13 cellular contexts compared by ENCODE assay signal in genomic region chr2:69980408-69980807, GRCh38.
"Had no signal": no experiment of that assay in that cellular context is flagged by ENCODE, and none has a peak within 500 bp of the region (broad histone marks: within the 10 kb centered on the region; RNA-seq: fewer than 3 reads in every experiment).

No MANE protein-coding gene starts in this region.

- DNase-seq: activated CD4-positive, alpha-beta memory T cell treated with anti-CD3 and anti-CD28 coated beads for 36 hours; activated CD4-positive, alpha-beta T cell treated with anti-CD3 and anti-CD28 coated beads for 1 hour; activated naive CD8-positive, alpha-beta T cell treated with anti-CD3 and anti-CD28 coated beads, Interleukin-2, amount 10 ng/mL, durations not matched to agents 7 days and 5 days; effector CD8-positive, alpha-beta T cell; foreskin keratinocyte; ovary; stimulated activated CD4-positive, alpha-beta T cell treated with anti-CD3 and anti-CD28 coated beads, Interleukin-15, amount 100 ng/mL, for 24 hours; stimulated activated CD4-positive, alpha-beta T cell treated with anti-CD3 and anti-CD28 coated beads, Interleukin-4, amount 100 ng/mL, for 4 hours; stimulated activated naive CD8-positive, alpha-beta T cell treated with anti-CD3 and anti-CD28 coated beads, Interleukin-15, amount 100 ng/mL, for 72 hours; SW 1271 had no signal

- H3K4me3 Mint-ChIP-seq: activated CD4-positive, alpha-beta memory T cell treated with anti-CD3 and anti-CD28 coated beads for 36 hours; activated naive CD8-positive, alpha-beta T cell treated with anti-CD3 and anti-CD28 coated beads, Interleukin-2, amount 10 ng/mL, durations not matched to agents 7 days and 5 days; memory B cell; stimulated activated naive CD8-positive, alpha-beta T cell treated with anti-CD3 and anti-CD28 coated beads, Interleukin-15, amount 100 ng/mL, for 72 hours had no signal

- H3K4me3 ChIP-seq: coronary artery, ovary, thoracic aorta had no signal

- H3K27me3 Mint-ChIP-seq: activated CD4-positive, alpha-beta memory T cell treated with anti-CD3 and anti-CD28 coated beads for 36 hours; activated naive CD8-positive, alpha-beta T cell treated with anti-CD3 and anti-CD28 coated beads, Interleukin-2, amount 10 ng/mL, durations not matched to agents 7 days and 5 days; stimulated activated naive CD8-positive, alpha-beta T cell treated with anti-CD3 and anti-CD28 coated beads, Interleukin-15, amount 100 ng/mL, for 72 hours had no signal

- H3K36me3 Mint-ChIP-seq: activated CD4-positive, alpha-beta memory T cell treated with anti-CD3 and anti-CD28 coated beads for 36 hours; activated naive CD8-positive, alpha-beta T cell treated with anti-CD3 and anti-CD28 coated beads, Interleukin-2, amount 10 ng/mL, durations not matched to agents 7 days and 5 days had no signal

- H3K27ac Mint-ChIP-seq: activated CD4-positive, alpha-beta memory T cell treated with anti-CD3 and anti-CD28 coated beads for 36 hours; activated naive CD8-positive, alpha-beta T cell treated with anti-CD3 and anti-CD28 coated beads, Interleukin-2, amount 10 ng/mL, durations not matched to agents 7 days and 5 days; memory B cell had no signal

- H3K9me3 Mint-ChIP-seq: activated CD4-positive, alpha-beta memory T cell treated with anti-CD3 and anti-CD28 coated beads for 36 hours; stimulated activated naive CD8-positive, alpha-beta T cell treated with anti-CD3 and anti-CD28 coated beads, Interleukin-15, amount 100 ng/mL, for 72 hours had no signal
